Comparison of ENCODE assay signal across 8 cellular contexts in genomic region chr11:61361686-61362541, GRCh38. TPM values are rescaled to one million over a fixed set of nuclear protein-coding genes. Genes with fewer than 3 reads are reported as not detected.
DNase-seq lines count a peak whose midpoint lies in the region; ATAC-seq and TF ChIP-seq lines count a peak whose summit lies in the region.

A gene with protein sequence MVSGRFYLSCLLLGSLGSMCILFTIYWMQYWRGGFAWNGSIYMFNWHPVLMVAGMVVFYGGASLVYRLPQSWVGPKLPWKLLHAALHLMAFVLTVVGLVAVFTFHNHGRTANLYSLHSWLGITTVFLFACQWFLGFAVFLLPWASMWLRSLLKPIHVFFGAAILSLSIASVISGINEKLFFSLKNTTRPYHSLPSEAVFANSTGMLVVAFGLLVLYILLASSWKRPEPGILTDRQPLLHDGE (minus strand): TSS chr11:61361882. CDS start chr11:61356713, 5,169 bp downstream.
Gene TMEM138, plus strand, starts transcription at chr11:61362374. Its CDS starts 2,017 bp downstream, at chr11:61364391.

- peak within 1 kb of the TSS; percentile 66 to 70 for H3K4me3 ChIP-seq in right atrium auricular region
- peak within 1 kb of the TSS; percentile 62 to 81 for H3K4me3 ChIP-seq in uterus

- H3K4me3 Mint-ChIP-seq in T-helper 17 cell: peak within 1 kb of the TSS; percentile 97

- peak; percentile 94 for DNase-seq in GM13976 (ENCODE audit: low spot score)
- peak; percentile 91 for DNase-seq in NCI-H146 treated with DMSO at 0.1 percent for 48 hours (lab: John Stamatoyannopoulos, UW; ENCODE audit: unreplicated experiment)
- DNase-seq in T-helper 17 cell: peak; percentile 73 to 79 (median 78)
- peak; percentile 93 for DNase-seq in right atrium auricular region (ENCODE audit: low spot score)
- DNase-seq in pulmonary artery endothelial cell (ENCODE audit: low read depth, low spot score): peak; percentile 74
- peak; percentile 90 to 92 for DNase-seq in uterus

- TF ChIP-seq CTCF in GM13976 (IDR thresholded peaks at IDR 0.05; ENCODE audit: borderline replicate concordance, control extremely low read depth, extremely low read depth, insufficient read depth, missing control alignments) (no peak), right atrium auricular region (IDR thresholded peaks at IDR 0.05) (no peak), uterus (IDR thresholded peaks at IDR 0.05) (peak in 1 of 4 experiments; percentile 7)

- TF ChIP-seq POLR2A in uterus (IDR thresholded peaks at IDR 0.05): peak; percentile 48 to 89

- no peaks in the 10 kb centered on the region for H3K27me3 Mint-ChIP-seq in T-helper 17 cell

- in situ Hi-C loops in GM13976 (cut with MboI; ENCODE audit: low sequenced_read_pairs, unreplicated experiment): no loop called here

- intact Hi-C loops in uterus (cut with DNase I; ENCODE audit: low total_unique reads): no loop called here

- H3K36me3 Mint-ChIP-seq in T-helper 17 cell (ENCODE audit: low read depth): no peaks in the 10 kb centered on the region

- H3K36me3 ChIP-seq in right atrium auricular region: peaks cover 33% of the 10 kb centered on the region
- H3K36me3 ChIP-seq in uterus: no peaks in the 10 kb centered on the region

- peaks cover 21% of the 10 kb centered on the region for H3K4me1 Mint-ChIP-seq in T-helper 17 cell

- H3K27ac ChIP-seq in angular gyrus (ENCODE audit: low read depth, low read length) (peak within 1 kb of the TSS; percentile 100), right atrium auricular region (peak within 1 kb of the TSS; percentile 98 to 99), uterus (peak within 1 kb of the TSS; percentile 93 to 97)

- H3K27me3 ChIP-seq in right atrium auricular region (no peaks in the 10 kb centered on the region), uterus (no peaks in the 10 kb centered on the region)

- H3K4me1 ChIP-seq in right atrium auricular region (peaks cover 0 to 32% of the 10 kb centered on the region in 2 donors), uterus (no peaks in the 10 kb centered on the region)

- peak within 1 kb of the TSS; percentile 99 for H3K27ac Mint-ChIP-seq in T-helper 17 cell

- peak; percentile 84 for ATAC-seq in HG02852 (IDR thresholded peaks at IDR 0.05; ENCODE audit: unreplicated experiment)
- peak; percentile 90 for ATAC-seq in T-helper 17 cell

- H3K9me3 ChIP-seq in T-helper 17 cell (ENCODE audit: control insufficient read depth, low read length, poor library complexity, severe bottlenecking) (no peaks in the 10 kb centered on the region), right atrium auricular region (no peaks in the 10 kb centered on the region), uterus (no peaks in the 10 kb centered on the region)

RNA-seq across cellular contexts. Expression of the first gene that starts in this region (rescaled TPM):
- 10 to 100 TPM; 32.4 to 35.6 TPM for total RNA-seq in T-helper 17 cell
- total RNA-seq in right atrium auricular region: 10 to 100 TPM; 15.0 to 27.3 TPM
- 33.8 and 41.4 TPM in 2 replicates for total RNA-seq in pulmonary artery endothelial cell
- 10 to 100 TPM; 11.3 to 43.6 (median 21.2) TPM for total RNA-seq in uterus

RNA-seq across cellular contexts. Expression of gene TMEM138, which starts in this region (rescaled TPM):
- total RNA-seq in T-helper 17 cell (10 to 100 TPM; 46.1 to 48.9 TPM), right atrium auricular region (10 to 100 TPM; 12.6 to 18.2 TPM), pulmonary artery endothelial cell (13.7 and 20.7 TPM in 2 replicates), uterus (10 to 100 TPM; 12.0 to 81.5 (median 20.9) TPM)

Comparison
In these comparisons a context has a peak if more than half of its experiments do, and no peak if none do; other contexts are left out.
1. Peak in every context shown above with its lines: DNase-seq, ATAC-seq, H3K4me3 ChIP-seq and H3K27ac ChIP-seq.